In the genomic region with DNA sequence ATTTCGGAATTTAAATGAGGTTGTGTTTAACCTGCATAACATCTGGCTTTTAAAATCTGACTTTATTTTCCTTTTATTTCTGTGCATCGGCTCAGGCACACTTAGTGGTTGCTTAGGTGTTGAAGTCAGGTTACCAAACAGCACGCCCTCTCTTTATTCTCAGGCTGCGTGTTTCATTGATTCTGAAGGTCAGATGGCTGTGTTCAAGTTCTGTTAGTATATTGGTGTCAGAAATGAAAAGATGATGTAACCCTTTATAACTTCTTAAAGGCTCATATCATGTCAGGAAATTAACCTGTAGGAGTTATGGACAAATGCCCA, we compare ENCODE assay signal across 8 cellular contexts.
DNase-seq lines count a peak whose midpoint lies in the region; ATAC-seq lines count a peak whose summit lies in the region.

No MANE protein-coding gene starts in this region.

- peaks cover 28 to 29% of the 10 kb centered on the region in 2 donors for H3K36me3 Mint-ChIP-seq in CD4-positive, alpha-beta memory T cell
- H3K36me3 Mint-ChIP-seq in IgD-negative memory B cell: peaks cover 2% of the 10 kb centered on the region

- CTCF ChIA-PET in CD4-positive, alpha-beta memory T cell (lab: Charles Lee; ENCODE audit: partially characterized antibody): no interaction called here

- peak overlapping the region; percentile 88 to 97 (median 93) for H3K27ac Mint-ChIP-seq in CD4-positive, alpha-beta memory T cell
- peak overlapping the region; percentile 37 to 90 (median 87) for H3K27ac Mint-ChIP-seq in IgD-negative memory B cell

- no peak for DNase-seq in CD4-positive, alpha-beta memory T cell
- DNase-seq in COLO668 (lab: John Stamatoyannopoulos, UW; ENCODE audit: unreplicated experiment) (no peak), NCI-H1436 (lab: John Stamatoyannopoulos, UW) (no peak), hepatic stellate cell (ENCODE audit: low spot score) (no peak), NCI-H748 (lab: John Stamatoyannopoulos, UW; ENCODE audit: unreplicated experiment) (no peak)

- H3K9me3 ChIP-seq in CD4-positive, alpha-beta memory T cell (ENCODE audit: control insufficient read depth in 1 of 2, low read length in 2 of 2): no peaks in the 10 kb centered on the region

- H3K27me3 Mint-ChIP-seq in CD4-positive, alpha-beta memory T cell: no peaks in the 10 kb centered on the region
- no peaks in the 10 kb centered on the region for H3K27me3 Mint-ChIP-seq in IgD-negative memory B cell

- peaks cover 64% of the 10 kb centered on the region for H3K4me1 ChIP-seq in CD4-positive, alpha-beta memory T cell (ENCODE audit: insufficient read depth, low read length)

- H3K27me3 ChIP-seq in CD4-positive, alpha-beta memory T cell (ENCODE audit: insufficient read depth, low read length): no peaks in the 10 kb centered on the region
- H3K27me3 ChIP-seq in layer of hippocampus (ENCODE audit: control insufficient read depth, insufficient read depth, low read length): no peaks in the 10 kb centered on the region

- H3K4me3 Mint-ChIP-seq in CD4-positive, alpha-beta memory T cell: peak overlapping the region; percentile 86 to 96 (median 94)
- H3K4me3 Mint-ChIP-seq in IgD-negative memory B cell: peak overlapping the region; percentile 91 to 95 (median 93)

- POLR2A ChIA-PET in CD4-positive, alpha-beta memory T cell (lab: Charles Lee; ENCODE audit: partially characterized antibody): interaction anchor here (1.0 to 1.8 kb wide), 4 partner anchors 18 to 90 kb away, joined by 3 to 10 read pairs (median 4); no protein-coding TSS in a partner anchor

- intact Hi-C loops in CD4-positive, alpha-beta memory T cell (cut with micrococcal nuclease): loop anchor here (2.0 to 5.0 kb wide), 2 partner anchors 28 to 88 kb away; no protein-coding TSS in a partner anchor

- peaks cover 4 to 13% (median 8%) of the 10 kb centered on the region in 8 donors for H3K9me3 Mint-ChIP-seq in CD4-positive, alpha-beta memory T cell
- peaks cover 2 to 7% (median 3%) of the 10 kb centered on the region in 3 donors for H3K9me3 Mint-ChIP-seq in IgD-negative memory B cell

- H3K27ac ChIP-seq in CD4-positive, alpha-beta memory T cell (ENCODE audit: low read depth, low read length): peak overlapping the region; percentile 47
- peak overlapping the region; percentile 55 for H3K27ac ChIP-seq in layer of hippocampus (ENCODE audit: low read depth, low read length)

- peak; percentile 21 for ATAC-seq in GM19467 (IDR thresholded peaks at IDR 0.05; ENCODE audit: unreplicated experiment)

- H3K36me3 ChIP-seq in CD4-positive, alpha-beta memory T cell (ENCODE audit: insufficient read depth, low read length): no peaks in the 10 kb centered on the region

- H3K4me1 Mint-ChIP-seq in CD4-positive, alpha-beta memory T cell: peaks cover 53 to 82% (median 67%) of the 10 kb centered on the region in 4 donors
- H3K4me1 Mint-ChIP-seq in IgD-negative memory B cell: peaks cover 15 to 31% (median 31%) of the 10 kb centered on the region in 3 donors

- H3K4me3 ChIP-seq in CD4-positive, alpha-beta memory T cell (ENCODE audit: low read length in 2 of 2): peak overlapping the region; percentile 41 to 67
